1 cellular context compared by ENCODE assay signal in the genomic region with DNA sequence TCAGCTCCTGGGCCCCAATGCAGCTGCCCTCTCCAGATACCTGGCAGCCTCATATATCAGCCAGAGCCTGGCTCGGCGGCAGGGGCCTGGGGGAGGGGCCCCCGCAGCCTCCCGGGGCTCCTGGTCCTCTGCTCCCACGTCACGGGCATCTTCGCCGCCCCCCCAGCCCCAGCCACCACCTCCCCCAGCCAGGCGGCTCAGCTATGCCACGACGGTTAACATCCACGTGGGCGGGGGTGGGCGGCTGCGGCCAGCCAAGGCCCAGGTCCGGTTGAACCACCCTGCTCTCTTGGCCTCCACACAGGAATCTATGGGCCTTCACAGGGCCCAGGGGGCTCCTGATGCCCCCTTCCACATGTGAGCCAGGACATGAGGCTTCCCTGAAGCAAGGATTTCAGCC.
TF ChIP-seq lines count a peak whose summit lies in the region.

No MANE protein-coding gene starts in this region.

TF ChIP-seq in K562, 482 proteins besides CTCF, POLR2A, EP300 and RAD21:
- TF ChIP-seq CBFA2T3 (IDR thresholded peaks at IDR 0.05): no peak
- TF ChIP-seq, protein P1, sequence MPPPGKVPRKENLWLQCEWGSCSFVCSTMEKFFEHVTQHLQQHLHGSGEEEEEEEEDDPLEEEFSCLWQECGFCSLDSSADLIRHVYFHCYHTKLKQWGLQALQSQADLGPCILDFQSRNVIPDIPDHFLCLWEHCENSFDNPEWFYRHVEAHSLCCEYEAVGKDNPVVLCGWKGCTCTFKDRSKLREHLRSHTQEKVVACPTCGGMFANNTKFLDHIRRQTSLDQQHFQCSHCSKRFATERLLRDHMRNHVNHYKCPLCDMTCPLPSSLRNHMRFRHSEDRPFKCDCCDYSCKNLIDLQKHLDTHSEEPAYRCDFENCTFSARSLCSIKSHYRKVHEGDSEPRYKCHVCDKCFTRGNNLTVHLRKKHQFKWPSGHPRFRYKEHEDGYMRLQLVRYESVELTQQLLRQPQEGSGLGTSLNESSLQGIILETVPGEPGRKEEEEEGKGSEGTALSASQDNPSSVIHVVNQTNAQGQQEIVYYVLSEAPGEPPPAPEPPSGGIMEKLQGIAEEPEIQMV (tag; conservative IDR thresholded peaks at IDR 0.05; ENCODE audit: low read depth): no peak
- no peak for TF ChIP-seq PTRF (tag; IDR thresholded peaks at IDR 0.05)
- TF ChIP-seq POLR2G (IDR thresholded peaks at IDR 0.05; ENCODE audit: low read depth, low read length): peak; percentile 49
- TF ChIP-seq HDAC2 (IDR thresholded peaks at IDR 0.05): no peak
- peak; percentile 70 for TF ChIP-seq POLR2AphosphoS2 (IDR thresholded peaks at IDR 0.05; ENCODE audit: low read length)
- TF ChIP-seq RBFOX2 (IDR thresholded peaks at IDR 0.05; ENCODE audit: low read depth, low read length): peak; percentile 33; the same call in 1 of the 2 replicates
- TF ChIP-seq, protein P2, sequence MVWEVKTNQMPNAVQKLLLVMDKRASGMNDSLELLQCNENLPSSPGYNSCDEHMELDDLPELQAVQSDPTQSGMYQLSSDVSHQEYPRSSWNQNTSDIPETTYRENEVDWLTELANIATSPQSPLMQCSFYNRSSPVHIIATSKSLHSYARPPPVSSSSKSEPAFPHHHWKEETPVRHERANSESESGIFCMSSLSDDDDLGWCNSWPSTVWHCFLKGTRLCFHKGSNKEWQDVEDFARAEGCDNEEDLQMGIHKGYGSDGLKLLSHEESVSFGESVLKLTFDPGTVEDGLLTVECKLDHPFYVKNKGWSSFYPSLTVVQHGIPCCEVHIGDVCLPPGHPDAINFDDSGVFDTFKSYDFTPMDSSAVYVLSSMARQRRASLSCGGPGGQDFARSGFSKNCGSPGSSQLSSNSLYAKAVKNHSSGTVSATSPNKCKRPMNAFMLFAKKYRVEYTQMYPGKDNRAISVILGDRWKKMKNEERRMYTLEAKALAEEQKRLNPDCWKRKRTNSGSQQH (CRISPR knock-in tag; IDR thresholded peaks at IDR 0.05): no peak
- no peak for TF ChIP-seq ATF1 (CRISPR knock-in tag; IDR thresholded peaks at IDR 0.05)
- TF ChIP-seq ATF1 (tag; IDR thresholded peaks at IDR 0.05): no peak
- no peak for TF ChIP-seq SETDB1 (IDR thresholded peaks at IDR 0.05; ENCODE audit: low read length)
- TF ChIP-seq, protein P3, sequence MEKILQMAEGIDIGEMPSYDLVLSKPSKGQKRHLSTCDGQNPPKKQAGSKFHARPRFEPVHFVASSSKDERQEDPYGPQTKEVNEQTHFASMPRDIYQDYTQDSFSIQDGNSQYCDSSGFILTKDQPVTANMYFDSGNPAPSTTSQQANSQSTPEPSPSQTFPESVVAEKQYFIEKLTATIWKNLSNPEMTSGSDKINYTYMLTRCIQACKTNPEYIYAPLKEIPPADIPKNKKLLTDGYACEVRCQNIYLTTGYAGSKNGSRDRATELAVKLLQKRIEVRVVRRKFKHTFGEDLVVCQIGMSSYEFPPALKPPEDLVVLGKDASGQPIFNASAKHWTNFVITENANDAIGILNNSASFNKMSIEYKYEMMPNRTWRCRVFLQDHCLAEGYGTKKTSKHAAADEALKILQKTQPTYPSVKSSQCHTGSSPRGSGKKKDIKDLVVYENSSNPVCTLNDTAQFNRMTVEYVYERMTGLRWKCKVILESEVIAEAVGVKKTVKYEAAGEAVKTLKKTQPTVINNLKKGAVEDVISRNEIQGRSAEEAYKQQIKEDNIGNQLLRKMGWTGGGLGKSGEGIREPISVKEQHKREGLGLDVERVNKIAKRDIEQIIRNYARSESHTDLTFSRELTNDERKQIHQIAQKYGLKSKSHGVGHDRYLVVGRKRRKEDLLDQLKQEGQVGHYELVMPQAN (IDR thresholded peaks at IDR 0.05; ENCODE audit: borderline replicate concordance): no peak
- 0 out of 2 replicates have a peak, but pooled peaks have one; percentile 21 for TF ChIP-seq EGR1 (conservative IDR thresholded peaks at IDR 0.05)
